1 cellular context compared by ENCODE assay signal in genomic region chr5:66234241-66234640, GRCh38.
TF ChIP-seq lines count a peak whose summit lies in the region.

No MANE protein-coding gene starts in this region.

TF ChIP-seq in GM23338, 12 proteins besides CTCF, POLR2A, EP300 and RAD21 (continued from another document):
- TF ChIP-seq EZH2phosphoT487 (IDR thresholded peaks at IDR 0.05; ENCODE audit: unreplicated experiment) (no peak), POLR2AphosphoS5 (IDR thresholded peaks at IDR 0.05; ENCODE audit: low read depth) (no peak), ETS1 (IDR thresholded peaks at IDR 0.05) (no peak), ZNF462 (CRISPR knock-in tag; IDR thresholded peaks at IDR 0.05) (no peak), STAT1 (IDR thresholded peaks at IDR 0.05; ENCODE audit: unreplicated experiment) (no peak)
